ENCODE assay signal across 13 cellular contexts in genomic region chr2:68739261-68740183, GRCh38. TPM values are rescaled to one million over a fixed set of nuclear protein-coding genes. Genes with fewer than 3 reads are reported as not detected.
DNase-seq lines count a peak whose midpoint lies in the region; ATAC-seq and TF ChIP-seq lines count a peak whose summit lies in the region.
"Had no signal": no experiment of that assay in that cellular context is flagged by ENCODE, and none has a peak within 500 bp of the region (broad histone marks: within the 10 kb centered on the region; RNA-seq: fewer than 3 reads in every experiment).

No MANE protein-coding gene starts in this region.

- no peak overlapping the region for H2AFZ ChIP-seq in Loucy (ENCODE audit: low read length)

- peak overlapping the region; percentile 92 for H3K4me2 ChIP-seq in Loucy (ENCODE audit: low read depth, low read length, poor library complexity, severe bottlenecking)

- no peaks in the 10 kb centered on the region for H3K27me3 ChIP-seq in Loucy (ENCODE audit: insufficient read depth, low read length, poor library complexity, severe bottlenecking)
- H3K27me3 ChIP-seq: right lobe of liver had no signal

- H3K9ac ChIP-seq in Loucy (ENCODE audit: low read depth, low read length, poor library complexity, severe bottlenecking): peak overlapping the region; percentile 84

- ATAC-seq in activated CD8-positive, alpha-beta T cell treated with anti-CD3 and anti-CD28 coated beads, Interleukin-2, amount 10 ng/mL, durations not matched to agents 7 days and 5 days: no peak
- ATAC-seq in activated CD8-positive, alpha-beta T cell treated with anti-CD3 and anti-CD28 coated beads for 36 hours: no peak
- no peak for ATAC-seq in activated naive CD8-positive, alpha-beta T cell treated with anti-CD3 and anti-CD28 coated beads, Interleukin-2, amount 50 U/mL, for 24 hours
- ATAC-seq in left lobe of liver: no peak

- H4K20me1 ChIP-seq in Loucy (ENCODE audit: insufficient read depth, low read length, poor library complexity, severe bottlenecking): no peaks in the 10 kb centered on the region

- peak overlapping the region in 17 of 21 experiments; percentile 4 to 95 (median 56) for H3K27ac ChIP-seq in skin epidermis

- DNase-seq in activated CD8-positive, alpha-beta T cell treated with anti-CD3 and anti-CD28 coated beads, Interleukin-2, amount 10 ng/mL, durations not matched to agents 7 days and 5 days: peak; percentile 29
- DNase-seq in activated CD8-positive, alpha-beta T cell treated with anti-CD3 and anti-CD28 coated beads for 36 hours: no peak
- DNase-seq in activated naive CD8-positive, alpha-beta T cell treated with anti-CD3 and anti-CD28 coated beads, Interleukin-2, amount 50 U/mL, for 24 hours: peak; percentile 5
- DNase-seq in left lobe of liver (ENCODE audit: low spot score) (no peak), COLO668 (lab: John Stamatoyannopoulos, UW; ENCODE audit: unreplicated experiment) (no peak), HuH-7 (ENCODE audit: low spot score) (no peak)
- DNase-seq: GOT3, NCI-H2029, right lobe of liver, T1000 had no signal

- H3K4me3 Mint-ChIP-seq in activated CD8-positive, alpha-beta T cell treated with anti-CD3 and anti-CD28 coated beads, Interleukin-2, amount 10 ng/mL, durations not matched to agents 7 days and 5 days: no peak overlapping the region
- H3K4me3 Mint-ChIP-seq in activated CD8-positive, alpha-beta T cell treated with anti-CD3 and anti-CD28 coated beads for 36 hours: no peak overlapping the region
- H3K4me3 Mint-ChIP-seq in activated naive CD8-positive, alpha-beta T cell treated with anti-CD3 and anti-CD28 coated beads, Interleukin-2, amount 50 U/mL, for 24 hours: no peak overlapping the region

- no peaks in the 10 kb centered on the region for H3F3A ChIP-seq in Loucy (ENCODE audit: low read depth)

- H3K9me3 ChIP-seq in Loucy (ENCODE audit: insufficient read depth, low read depth, low read length): no peaks in the 10 kb centered on the region
- H3K9me3 ChIP-seq: right lobe of liver had no signal

- H3K27ac Mint-ChIP-seq in activated CD8-positive, alpha-beta T cell treated with anti-CD3 and anti-CD28 coated beads, Interleukin-2, amount 10 ng/mL, durations not matched to agents 7 days and 5 days: peak overlapping the region; percentile 86
- H3K27ac Mint-ChIP-seq in activated CD8-positive, alpha-beta T cell treated with anti-CD3 and anti-CD28 coated beads for 36 hours: no peak overlapping the region
- no peak overlapping the region for H3K27ac Mint-ChIP-seq in activated naive CD8-positive, alpha-beta T cell treated with anti-CD3 and anti-CD28 coated beads, Interleukin-2, amount 50 U/mL, for 24 hours

- H3K9me2 ChIP-seq in Loucy (replicated peaks; ENCODE audit: low read depth, low read length): no peaks in the 10 kb centered on the region

- H3K36me3 Mint-ChIP-seq in activated CD8-positive, alpha-beta T cell treated with anti-CD3 and anti-CD28 coated beads, Interleukin-2, amount 10 ng/mL, durations not matched to agents 7 days and 5 days (ENCODE audit: low read depth): peaks cover 57% of the 10 kb centered on the region
- H3K36me3 Mint-ChIP-seq in activated CD8-positive, alpha-beta T cell treated with anti-CD3 and anti-CD28 coated beads for 36 hours (ENCODE audit: low read depth): peaks cover 45% of the 10 kb centered on the region
- peaks cover 30% of the 10 kb centered on the region for H3K36me3 Mint-ChIP-seq in activated naive CD8-positive, alpha-beta T cell treated with anti-CD3 and anti-CD28 coated beads, Interleukin-2, amount 50 U/mL, for 24 hours (ENCODE audit: low read depth)

- no peaks in the 10 kb centered on the region for H3K27me3 Mint-ChIP-seq in activated CD8-positive, alpha-beta T cell treated with anti-CD3 and anti-CD28 coated beads, Interleukin-2, amount 10 ng/mL, durations not matched to agents 7 days and 5 days (ENCODE audit: low read depth)
- H3K27me3 Mint-ChIP-seq in activated CD8-positive, alpha-beta T cell treated with anti-CD3 and anti-CD28 coated beads for 36 hours: no peaks in the 10 kb centered on the region
- H3K27me3 Mint-ChIP-seq in activated naive CD8-positive, alpha-beta T cell treated with anti-CD3 and anti-CD28 coated beads, Interleukin-2, amount 50 U/mL, for 24 hours: no peaks in the 10 kb centered on the region

- H3K4me1 Mint-ChIP-seq in activated CD8-positive, alpha-beta T cell treated with anti-CD3 and anti-CD28 coated beads, Interleukin-2, amount 10 ng/mL, durations not matched to agents 7 days and 5 days (ENCODE audit: low read depth): peaks cover 68% of the 10 kb centered on the region
- peaks cover 61% of the 10 kb centered on the region for H3K4me1 Mint-ChIP-seq in activated CD8-positive, alpha-beta T cell treated with anti-CD3 and anti-CD28 coated beads for 36 hours (ENCODE audit: low read depth)
- peaks cover 74% of the 10 kb centered on the region for H3K4me1 Mint-ChIP-seq in activated naive CD8-positive, alpha-beta T cell treated with anti-CD3 and anti-CD28 coated beads, Interleukin-2, amount 50 U/mL, for 24 hours

- POLR2A ChIA-PET in activated CD8-positive, alpha-beta T cell treated with anti-CD3 and anti-CD28 coated beads, Interleukin-2, amount 10 ng/mL, durations not matched to agents 7 days and 5 days (lab: Charles Lee): interaction anchor here (0.6 to 2.7 kb wide), 10 partner anchors 9 to 764 kb away, joined by 3 to 10 read pairs (median 3); no protein-coding TSS in a partner anchor
- POLR2A ChIA-PET in activated CD8-positive, alpha-beta T cell treated with anti-CD3 and anti-CD28 coated beads for 36 hours (lab: Charles Lee): interaction anchor here (0.9 to 11.0 kb wide), 8 partner anchors 10 to 274 kb away, joined by 4 to 111 read pairs (median 18); no protein-coding TSS in a partner anchor

- peak overlapping the region; percentile 76 for H3K4me3 ChIP-seq in Loucy (ENCODE audit: low read length, poor library complexity, severe bottlenecking)
- peak overlapping the region in 2 of 7 experiments; percentile 5 to 29 for H3K4me3 ChIP-seq in skin epidermis
- H3K4me3 ChIP-seq: right lobe of liver had no signal

- no peaks in the 10 kb centered on the region for H3K9me3 Mint-ChIP-seq in activated CD8-positive, alpha-beta T cell treated with anti-CD3 and anti-CD28 coated beads, Interleukin-2, amount 10 ng/mL, durations not matched to agents 7 days and 5 days (ENCODE audit: insufficient read depth)
- no peaks in the 10 kb centered on the region for H3K9me3 Mint-ChIP-seq in activated CD8-positive, alpha-beta T cell treated with anti-CD3 and anti-CD28 coated beads for 36 hours
- H3K9me3 Mint-ChIP-seq in activated naive CD8-positive, alpha-beta T cell treated with anti-CD3 and anti-CD28 coated beads, Interleukin-2, amount 50 U/mL, for 24 hours: no peaks in the 10 kb centered on the region

- no peaks in the 10 kb centered on the region for H3K36me3 ChIP-seq in Loucy (ENCODE audit: insufficient read depth, low read length)
- H3K36me3 ChIP-seq: right lobe of liver had no signal

- CTCF ChIA-PET in activated CD8-positive, alpha-beta T cell treated with anti-CD3 and anti-CD28 coated beads, Interleukin-2, amount 10 ng/mL, durations not matched to agents 7 days and 5 days (lab: Charles Lee): interaction anchor here (0.8 to 18.9 kb wide), 11 partner anchors 12 to 276 kb away, joined by 3 to 449 read pairs (median 15); partner anchors contain the start of genes APLF and FBXO48
- CTCF ChIA-PET in activated CD8-positive, alpha-beta T cell treated with anti-CD3 and anti-CD28 coated beads for 36 hours (lab: Charles Lee): interaction anchor here (1.0 to 11.0 kb wide), 10 partner anchors 10 to 276 kb away, joined by 3 to 119 read pairs (median 13); no protein-coding TSS in a partner anchor

- intact Hi-C loops in activated CD8-positive, alpha-beta T cell treated with anti-CD3 and anti-CD28 coated beads for 36 hours (cut with micrococcal nuclease): loop anchor here (5.0 kb wide), 1 partner anchor 33 kb away; no protein-coding TSS in a partner anchor

- peaks cover 98% of the 10 kb centered on the region for H3K79me2 ChIP-seq in Loucy (ENCODE audit: insufficient read depth, low read length)

- TF ChIP-seq CTCF in activated CD8-positive, alpha-beta T cell treated with anti-CD3 and anti-CD28 coated beads for 36 hours (IDR thresholded peaks at IDR 0.05): no peak
- no peak for TF ChIP-seq CTCF in Loucy (conservative IDR thresholded peaks at IDR 0.05; ENCODE audit: low read length)

- peaks cover 98% of the 10 kb centered on the region for H3K4me1 ChIP-seq in Loucy (ENCODE audit: insufficient read depth, low read length, poor library complexity, severe bottlenecking)
- H3K4me1 ChIP-seq: right lobe of liver had no signal

RNA-seq across cellular contexts. Expression of gene ARHGAP25, which starts 4.9 kb away (rescaled TPM):
- 10 to 100 TPM; 68.2 to 68.7 TPM for total RNA-seq in activated CD8-positive, alpha-beta T cell treated with anti-CD3 and anti-CD28 coated beads, Interleukin-2, amount 10 ng/mL, durations not matched to agents 7 days and 5 days
- total RNA-seq in activated CD8-positive, alpha-beta T cell treated with anti-CD3 and anti-CD28 coated beads for 36 hours: 10 to 100 TPM; 59.3 to 61.5 TPM
- 4.7 TPM for total RNA-seq in left lobe of liver
- total RNA-seq: G401 had no signal

Comparison
In these comparisons a context has a peak if more than half of its experiments do, and no peak if none do; other contexts are left out.
1. DNase-seq: peak in activated CD8-positive, alpha-beta T cell treated with anti-CD3 and anti-CD28 coated beads, Interleukin-2, amount 10 ng/mL, durations not matched to agents 7 days and 5 days (single experiment) and activated naive CD8-positive, alpha-beta T cell treated with anti-CD3 and anti-CD28 coated beads, Interleukin-2, amount 50 U/mL, for 24 hours (single experiment); none in activated CD8-positive, alpha-beta T cell treated with anti-CD3 and anti-CD28 coated beads for 36 hours (single experiment), left lobe of liver (single experiment), COLO668 (single experiment) and HuH-7 (single experiment).
2. RNA of gene ARHGAP25, which starts 4.9 kb away (total RNA-seq): 68.2 to 68.7 TPM in activated CD8-positive, alpha-beta T cell treated with anti-CD3 and anti-CD28 coated beads, Interleukin-2, amount 10 ng/mL, durations not matched to agents 7 days and 5 days and 59.3 to 61.5 TPM in activated CD8-positive, alpha-beta T cell treated with anti-CD3 and anti-CD28 coated beads for 36 hours; 4.7 TPM in left lobe of liver (single experiment); every median in the first group is over 10 times any median in the second.